In genomic region chr2:151845884-151846283, GRCh38 we compare ENCODE assay signal across 1 cellular context.
TF ChIP-seq lines count a peak whose summit lies in the region.

No MANE protein-coding gene starts in this region.

TF ChIP-seq in K562, 482 proteins besides CTCF, POLR2A, EP300 and RAD21 (continued from another document):
- TF ChIP-seq, protein P1, sequence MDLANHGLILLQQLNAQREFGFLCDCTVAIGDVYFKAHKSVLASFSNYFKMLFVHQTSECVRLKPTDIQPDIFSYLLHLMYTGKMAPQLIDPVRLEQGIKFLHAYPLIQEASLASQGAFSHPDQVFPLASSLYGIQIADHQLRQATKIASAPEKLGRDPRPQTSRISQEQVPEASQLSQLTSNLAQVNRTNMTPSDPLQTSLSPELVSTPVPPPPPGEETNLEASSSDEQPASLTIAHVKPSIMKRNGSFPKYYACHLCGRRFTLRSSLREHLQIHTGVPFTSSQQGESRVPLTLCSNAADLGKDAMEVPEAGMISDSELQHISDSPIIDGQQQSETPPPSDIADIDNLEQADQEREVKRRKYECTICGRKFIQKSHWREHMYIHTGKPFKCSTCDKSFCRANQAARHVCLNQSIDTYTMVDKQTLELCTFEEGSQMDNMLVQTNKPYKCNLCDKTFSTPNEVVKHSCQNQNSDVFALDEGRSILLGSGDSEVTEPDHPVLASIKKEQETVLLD (IDR thresholded peaks at IDR 0.05), result no peak
- TF ChIP-seq ZNF586 (CRISPR knock-in tag; conservative IDR thresholded peaks at IDR 0.05), result no peak
- no peak for TF ChIP-seq DLX4 (CRISPR knock-in tag; IDR thresholded peaks at IDR 0.05)
- no peak for TF ChIP-seq BRD9 (IDR thresholded peaks at IDR 0.05; ENCODE audit: low read depth, partially characterized antibody)
- TF ChIP-seq SRSF9 (IDR thresholded peaks at IDR 0.05; ENCODE audit: borderline replicate concordance, low read depth, low read length), result no peak
- TF ChIP-seq, protein P2, sequence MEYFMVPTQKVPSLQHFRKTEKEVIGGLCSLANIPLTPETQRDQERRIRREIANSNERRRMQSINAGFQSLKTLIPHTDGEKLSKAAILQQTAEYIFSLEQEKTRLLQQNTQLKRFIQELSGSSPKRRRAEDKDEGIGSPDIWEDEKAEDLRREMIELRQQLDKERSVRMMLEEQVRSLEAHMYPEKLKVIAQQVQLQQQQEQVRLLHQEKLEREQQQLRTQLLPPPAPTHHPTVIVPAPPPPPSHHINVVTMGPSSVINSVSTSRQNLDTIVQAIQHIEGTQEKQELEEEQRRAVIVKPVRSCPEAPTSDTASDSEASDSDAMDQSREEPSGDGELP (CRISPR knock-in tag; IDR thresholded peaks at IDR 0.05; ENCODE audit: borderline replicate concordance), result no peak
- TF ChIP-seq NR2C2 (CRISPR knock-in tag; IDR thresholded peaks at IDR 0.05), result no peak
- no peak for TF ChIP-seq NR2C2 (tag; IDR thresholded peaks at IDR 0.05)
- TF ChIP-seq VEZF1 (CRISPR knock-in tag; IDR thresholded peaks at IDR 0.05), result no peak
- TF ChIP-seq ZNF282 (CRISPR knock-in tag; IDR thresholded peaks at IDR 0.05), result no peak
